Comparison of ENCODE assay signal across 1 cellular context in genomic region chrX:15645266-15645665, GRCh38.
TF ChIP-seq lines count a peak whose summit lies in the region.

No MANE protein-coding gene starts in this region.

TF ChIP-seq in K562, 482 proteins besides CTCF, POLR2A, EP300 and RAD21:
- TF ChIP-seq SMC3 (conservative IDR thresholded peaks at IDR 0.05; ENCODE audit: insufficient read depth, low read depth, low read length) (0 out of 2 replicates have a peak, but pooled peaks have one; percentile 4), ZHX1 (conservative IDR thresholded peaks at IDR 0.05; ENCODE audit: low read length) (no peak), ZBTB11 (CRISPR knock-in tag; IDR thresholded peaks at IDR 0.05) (no peak)
TF ChIP-seq in K562: peak in this region for 1.
